In the genomic region with DNA sequence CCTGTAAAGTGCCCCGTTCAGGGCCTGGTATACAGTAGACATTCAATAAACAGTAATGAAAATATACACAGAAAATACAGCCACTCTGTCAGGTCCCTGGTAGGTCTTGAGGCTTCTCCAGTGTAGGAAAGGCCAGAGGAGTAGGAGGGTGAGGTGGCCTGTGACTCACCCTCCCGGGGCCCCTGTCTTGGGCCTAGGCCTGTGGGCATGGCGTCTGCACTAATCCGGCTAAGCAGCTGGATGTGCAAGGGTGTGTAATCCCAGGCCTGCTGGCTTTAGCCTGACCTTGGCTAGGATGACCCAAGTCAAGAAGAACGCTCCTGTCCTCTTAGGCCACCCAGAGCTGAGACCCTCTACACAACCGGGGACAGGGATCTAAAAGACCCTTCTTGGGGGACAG, we compare ENCODE assay signal across 10 cellular contexts.
DNase-seq lines count a peak whose midpoint lies in the region; ATAC-seq and TF ChIP-seq lines count a peak whose summit lies in the region.
"Had no signal": no experiment of that assay in that cellular context is flagged by ENCODE, and none has a peak within 500 bp of the region (broad histone marks: within the 10 kb centered on the region; RNA-seq: fewer than 3 reads in every experiment).

No MANE protein-coding gene starts in this region.

- TF ChIP-seq CTCF in psoas muscle (IDR thresholded peaks at IDR 0.05): no peak

- H3K4me1 ChIP-seq in psoas muscle: peaks cover 12% of the 10 kb centered on the region

- no peaks in the 10 kb centered on the region for H3K27me3 ChIP-seq in psoas muscle (ENCODE audit: insufficient read depth in 3 of 3, low read length in 2 of 3)

- peak; percentile 68 for DNase-seq in GM03348 (ENCODE audit: low spot score)
- DNase-seq in NCI-H226: peak; percentile 53
- DNase-seq in dedifferentiated amniotic fluid mesenchymal stem cell (ENCODE audit: extremely low spot score): peak; percentile 22
- DNase-seq in psoas muscle: peak; percentile 74 to 83
- DNase-seq in activated CD4-positive, CD25-positive, alpha-beta regulatory T cell (lab: John Stamatoyannopoulos, UW): no peak
- DNase-seq in NAMALWA (ENCODE audit: low spot score): no peak
- no peak for DNase-seq in HT-29 (ENCODE audit: low spot score)
- DNase-seq: NCI-H2171, stomach had no signal

- H3K27ac ChIP-seq in psoas muscle: peak overlapping the region; percentile 23

- H3K9me3 ChIP-seq in psoas muscle: no peaks in the 10 kb centered on the region
- H3K9me3 ChIP-seq: stomach had no signal

- H3K4me3 ChIP-seq in psoas muscle: no peak overlapping the region
- H3K4me3 ChIP-seq: stomach had no signal

- 49 to 55% (median 50%) methylated on average over 6 of the region's 6 CpGs for WGBS in psoas muscle, 3 donors

- intact Hi-C loops in psoas muscle (cut with DNase I): no loop called here

- peak; percentile 37 to 75 (median 64) for ATAC-seq in psoas muscle
- ATAC-seq in GM21390 (IDR thresholded peaks at IDR 0.05; ENCODE audit: unreplicated experiment): no peak

- H3K36me3 ChIP-seq in psoas muscle (ENCODE audit: insufficient read depth in 1 of 2, low read depth in 1 of 2): no peaks in the 10 kb centered on the region
- H3K36me3 ChIP-seq: stomach had no signal

Comparison
In these comparisons a context has a peak if more than half of its experiments do, and no peak if none do; other contexts are left out.
1. DNase-seq: peak in GM03348 (single experiment), NCI-H226 (single experiment), dedifferentiated amniotic fluid mesenchymal stem cell (single experiment) and psoas muscle (2 of 2); none in activated CD4-positive, CD25-positive, alpha-beta regulatory T cell (0 of 4), NAMALWA (single experiment) and HT-29 (single experiment).